ENCODE assay signal across 28 cellular contexts in genomic region chr7:19030280-19030679, GRCh38.
DNase-seq lines count a peak whose midpoint lies in the region; ATAC-seq lines count a peak whose summit lies in the region.
"Had no signal": no experiment of that assay in that cellular context is flagged by ENCODE, and none has a peak within 500 bp of the region (broad histone marks: within the 10 kb centered on the region; RNA-seq: fewer than 3 reads in every experiment).

No MANE protein-coding gene starts in this region.

- H3K9ac ChIP-seq in SK-N-MC (ENCODE audit: insufficient read length): peak overlapping the region; percentile 36

- DNase-seq in EL (peak; percentile 47), SK-N-MC (ENCODE audit: low read depth, low spot score) (no peak), fibroblast of peridontal ligament (ENCODE audit: extremely low read depth) (peak; percentile 47), GF-D8 (lab: John Stamatoyannopoulos, UW) (no peak), T1000 (lab: John Stamatoyannopoulos, UW) (no peak)
- no peak for DNase-seq in stimulated activated effector memory CD8-positive, alpha-beta T cell treated with anti-CD3 and anti-CD28 coated beads, Interleukin-12 subunit alpha, Interleukin-12 subunit beta, amount 100 ng/mL, for 72 hours (ENCODE audit: low spot score in 2 of 2)
- DNase-seq: activated CD4-positive, alpha-beta T cell treated with anti-CD3 and anti-CD28 coated beads for 1 hour; activated CD8-positive, alpha-beta memory T cell treated with anti-CD3 and anti-CD28 coated beads for 24 hours; activated naive CD4-positive, alpha-beta T cell treated with Interleukin-2 at 50 U/mL for 16 hours; activated T-cell treated with anti-CD3 and anti-CD28 coated beads, Interleukin-2, amount 50 U/mL, for 24 hours; CD8-positive, alpha-beta T cell; central memory CD4-positive, alpha-beta T cell; dermis blood vessel endothelial cell; DMS 273 treated with DMSO at 0.1 percent for 48 hours; foreskin fibroblast; heart right ventricle; Karpas-422; natural killer cell; NCI-H1694 treated with DMSO at 0.1 percent for 48 hours; NCI-H2171; NCI-H524; pancreas; Peyer's patch; right cardiac atrium; stimulated activated CD4-positive, alpha-beta T cell treated with anti-CD3 and anti-CD28 coated beads, Interleukin-4, amount 100 ng/mL, for 24 hours; stimulated activated naive CD4-positive, alpha-beta T cell; T-helper 1 cell had no signal

- H3K9me3 Mint-ChIP-seq in stimulated activated effector memory CD8-positive, alpha-beta T cell treated with anti-CD3 and anti-CD28 coated beads, Interleukin-12 subunit alpha, Interleukin-12 subunit beta, amount 100 ng/mL, for 72 hours: peaks cover 5% of the 10 kb centered on the region

- no peaks in the 10 kb centered on the region for H3K36me3 Mint-ChIP-seq in stimulated activated effector memory CD8-positive, alpha-beta T cell treated with anti-CD3 and anti-CD28 coated beads, Interleukin-12 subunit alpha, Interleukin-12 subunit beta, amount 100 ng/mL, for 72 hours
- H3K36me3 Mint-ChIP-seq: CD8-positive, alpha-beta T cell; natural killer cell had no signal

- ATAC-seq in stimulated activated effector memory CD8-positive, alpha-beta T cell treated with anti-CD3 and anti-CD28 coated beads, Interleukin-12 subunit alpha, Interleukin-12 subunit beta, amount 100 ng/mL, for 72 hours: peak; percentile 63
- ATAC-seq in GM18498 (IDR thresholded peaks at IDR 0.05; ENCODE audit: unreplicated experiment): no peak
- ATAC-seq: CD8-positive, alpha-beta T cell; heart right ventricle; natural killer cell; pancreas; right cardiac atrium had no signal

- H3K27ac ChIP-seq in SK-N-MC: peak overlapping the region; percentile 65
- H3K27ac ChIP-seq: heart right ventricle, pancreas, Peyer's patch had no signal

- H3K27ac Mint-ChIP-seq in stimulated activated effector memory CD8-positive, alpha-beta T cell treated with anti-CD3 and anti-CD28 coated beads, Interleukin-12 subunit alpha, Interleukin-12 subunit beta, amount 100 ng/mL, for 72 hours: no peak overlapping the region
- H3K27ac Mint-ChIP-seq: activated T-cell treated with anti-CD3 and anti-CD28 coated beads, Interleukin-2, amount 50 U/mL, for 24 hours; CD8-positive, alpha-beta T cell; natural killer cell had no signal

- H3K9me3 ChIP-seq in SK-N-MC (ENCODE audit: low read depth, low read length): peaks cover 5% of the 10 kb centered on the region; the same call in 1 of the 2 replicates
- H3K9me3 ChIP-seq: pancreas had no signal

- no peak overlapping the region for H3K4me3 ChIP-seq in SK-N-MC
- H3K4me3 ChIP-seq: heart right ventricle, pancreas, Peyer's patch had no signal

- no peaks in the 10 kb centered on the region for H3K4me1 Mint-ChIP-seq in stimulated activated effector memory CD8-positive, alpha-beta T cell treated with anti-CD3 and anti-CD28 coated beads, Interleukin-12 subunit alpha, Interleukin-12 subunit beta, amount 100 ng/mL, for 72 hours
- H3K4me1 Mint-ChIP-seq: natural killer cell had no signal

- H3K36me3 ChIP-seq in SK-N-MC (ENCODE audit: insufficient read depth, low read length): peaks cover 15% of the 10 kb centered on the region
- H3K36me3 ChIP-seq: heart right ventricle, pancreas, Peyer's patch had no signal

- H3K4me3 Mint-ChIP-seq in stimulated activated effector memory CD8-positive, alpha-beta T cell treated with anti-CD3 and anti-CD28 coated beads, Interleukin-12 subunit alpha, Interleukin-12 subunit beta, amount 100 ng/mL, for 72 hours: no peak overlapping the region
- H3K4me3 Mint-ChIP-seq: activated T-cell treated with anti-CD3 and anti-CD28 coated beads, Interleukin-2, amount 50 U/mL, for 24 hours; CD8-positive, alpha-beta T cell; natural killer cell had no signal

Comparison
In these comparisons a context has a peak if more than half of its experiments do, and no peak if none do; other contexts are left out.
1. DNase-seq: peak in EL (single experiment) and fibroblast of peridontal ligament (single experiment); none in SK-N-MC (single experiment), stimulated activated effector memory CD8-positive, alpha-beta T cell treated with anti-CD3 and anti-CD28 coated beads, Interleukin-12 subunit alpha, Interleukin-12 subunit beta, amount 100 ng/mL, for 72 hours (0 of 2), GF-D8 (single experiment) and T1000 (single experiment).